In genomic region chr6:32970413-32971244, GRCh38 we compare ENCODE assay signal across 8 cellular contexts. TPM values are rescaled to one million over a fixed set of nuclear protein-coding genes. Genes with fewer than 3 reads are reported as not detected.
DNase-seq lines count a peak whose midpoint lies in the region; ATAC-seq and TF ChIP-seq lines count a peak whose summit lies in the region.

No MANE protein-coding gene starts in this region.

- H3K4me3 ChIP-seq in OCI-LY7 (ENCODE audit: low read depth, low read length, poor library complexity, severe bottlenecking) = peak overlapping the region; percentile 93
- H3K4me3 ChIP-seq in esophagus muscularis mucosa = peak overlapping the region; percentile 59 to 87 (median 76)
- H3K4me3 ChIP-seq in muscle layer of duodenum (ENCODE audit: low read depth in 1 of 2, low read length in 2 of 2) = peak overlapping the region; percentile 92 to 93

- H3K9me3 ChIP-seq in OCI-LY7 (ENCODE audit: low read length) (no peaks in the 10 kb centered on the region), esophagus muscularis mucosa (no peaks in the 10 kb centered on the region), muscle layer of duodenum (ENCODE audit: control insufficient read depth in 1 of 2, low read length in 2 of 2) (no peaks in the 10 kb centered on the region)

- H3K4me1 ChIP-seq in OCI-LY7 (ENCODE audit: insufficient read depth, low read length, poor library complexity, severe bottlenecking) = peaks cover 27% of the 10 kb centered on the region
- peaks cover 28 to 39% (median 37%) of the 10 kb centered on the region in 4 donors for H3K4me1 ChIP-seq in esophagus muscularis mucosa
- peaks cover 13 to 22% of the 10 kb centered on the region in 2 donors for H3K4me1 ChIP-seq in muscle layer of duodenum (ENCODE audit: control insufficient read depth in 1 of 2, insufficient read depth in 2 of 2, low read length in 2 of 2)

- H3K4me3 Mint-ChIP-seq in CD14-positive monocyte = peak overlapping the region; percentile 98 to 100

- peaks cover 0 to 9% (median 0%) of the 10 kb centered on the region in 7 donors for H3K9me3 Mint-ChIP-seq in CD14-positive monocyte

- H3K36me3 ChIP-seq in OCI-LY7 (ENCODE audit: insufficient read depth, low read length) (peaks cover 52% of the 10 kb centered on the region), esophagus muscularis mucosa (peaks cover 9 to 35% (median 25%) of the 10 kb centered on the region in 4 donors), muscle layer of duodenum (ENCODE audit: control insufficient read depth in 1 of 2, insufficient read depth in 2 of 2, low read length in 2 of 2) (peaks cover 13 to 51% of the 10 kb centered on the region in 2 donors)

- H3K4me2 ChIP-seq in OCI-LY7 (ENCODE audit: low read length) = peak overlapping the region; percentile 98

- H4K20me1 ChIP-seq in OCI-LY7 (ENCODE audit: insufficient read depth, low read length) = peaks cover 34% of the 10 kb centered on the region

- peak overlapping the region; percentile 99 for H3K27ac ChIP-seq in OCI-LY7 (ENCODE audit: low read depth, low read length, poor library complexity, severe bottlenecking)
- H3K27ac ChIP-seq in esophagus muscularis mucosa (replicated peaks in 1 of 4) = peak overlapping the region; percentile 97 to 100 (median 99)
- peak overlapping the region; percentile 100 for H3K27ac ChIP-seq in muscle layer of duodenum (ENCODE audit: low read length)

- DNase-seq in CD14-positive monocyte (ENCODE audit: low spot score) (peak; percentile 83), HS-27A (ENCODE audit: low read depth) (peak; percentile 79), OCI-LY7 (ENCODE audit: low spot score) (peak; percentile 87), esophagus muscularis mucosa (ENCODE audit: extremely low spot score) (peak; percentile 97)
- DNase-seq in activated T-cell treated with anti-CD3 and anti-CD28 coated beads, Interleukin-2, amount 50 U/mL, for 48 hours = peak; percentile 90 to 91
- peak; percentile 70 to 75 for DNase-seq in stimulated activated CD8-positive, alpha-beta memory T cell treated with anti-CD3 and anti-CD28 coated beads, Interleukin-7, amount 100 ng/mL, for 4 hours (ENCODE audit: low read depth in 2 of 2)

- peaks cover 47% of the 10 kb centered on the region for H3K4me1 Mint-ChIP-seq in CD14-positive monocyte

- no peak for TF ChIP-seq EP300 in esophagus muscularis mucosa (IDR thresholded peaks at IDR 0.05)

- POLR2A ChIA-PET in OCI-LY7 (lab: Charles Lee) = interaction anchor here (0.8 to 7.8 kb wide), 16 partner anchors 10 to 1138 kb away, joined by 3 to 203 read pairs (median 10); partner anchors contain the start of genes HLA-DMA and HLA-DMB

- no peak for TF ChIP-seq POLR2A in esophagus muscularis mucosa (IDR thresholded peaks at IDR 0.05; ENCODE audit: low read depth)

- no TSS peak for BruUV-seq in OCI-LY7 (replicated peaks; lab: Mats Ljungman, UMichigan)

- CTCF ChIA-PET in OCI-LY7 (lab: Charles Lee; ENCODE audit: unreplicated experiment) = interaction anchor here (0.6 to 2.4 kb wide), 7 partner anchors 9 to 37 kb away, joined by 3 to 23 read pairs (median 4); partner anchors contain the start of gene HLA-DMA

- H3K27me3 ChIP-seq in esophagus muscularis mucosa = no peaks in the 10 kb centered on the region
- H3K27me3 ChIP-seq in muscle layer of duodenum (ENCODE audit: low read depth, low read length) = no peaks in the 10 kb centered on the region

- peaks cover 0 to 10% (median 2%) of the 10 kb centered on the region in 3 donors for H3K27me3 Mint-ChIP-seq in CD14-positive monocyte (ENCODE audit: low read depth in 3 of 3)

- 0% methylated on average over 23 of the region's 43 CpGs for WGBS in esophagus muscularis mucosa

- H3K79me2 ChIP-seq in OCI-LY7 (ENCODE audit: insufficient read depth, low read depth, low read length) = peaks cover 80% of the 10 kb centered on the region

- ATAC-seq in HG02610 (IDR thresholded peaks at IDR 0.05; ENCODE audit: unreplicated experiment) = no peak

- H3K9me2 ChIP-seq in OCI-LY7 (ENCODE audit: insufficient read depth, low read length) = no peaks in the 10 kb centered on the region

- no peak overlapping the region for H2AFZ ChIP-seq in OCI-LY7 (ENCODE audit: low read length)

- intact Hi-C loops in CD14-positive monocyte (cut with micrococcal nuclease) = loop anchor here (1.0 to 5.0 kb wide), 4 partner anchors 15 to 128 kb away; partner anchors contain the start of gene PSMB8 (in 1 of the 2)
- intact Hi-C loops in OCI-LY7 (cut with micrococcal nuclease; ENCODE audit: unreplicated experiment) = loop anchor here (5.0 kb wide), 1 partner anchor 128 kb away; the partner anchor contains the start of gene PSMB8
- intact Hi-C loops in esophagus muscularis mucosa (cut with DNase I) = no loop called here

- H3K36me3 Mint-ChIP-seq in CD14-positive monocyte = peaks cover 27 to 36% of the 10 kb centered on the region in 2 donors

- H3K27ac Mint-ChIP-seq in CD14-positive monocyte = peak overlapping the region; percentile 98 to 100 (median 99)

- TF ChIP-seq CTCF in CD14-positive monocyte (IDR thresholded peaks at IDR 0.05) (no peak), OCI-LY7 (conservative IDR thresholded peaks at IDR 0.05; ENCODE audit: low read length) (no peak), esophagus muscularis mucosa (IDR thresholded peaks at IDR 0.05) (no peak)

RNA-seq across cellular contexts. Expression of gene BRD2, which starts 2.2 kb away (rescaled TPM):
- polyA plus RNA-seq in CD14-positive monocyte = 10 to 100 TPM in 1 of 2 donors, 1 to 10 TPM in 1; 9.6 to 21.7 TPM
- 236 and 237 TPM in 2 replicates for total RNA-seq in OCI-LY7 (2014; rRNA removed; shearing (Covaris generic))
- total RNA-seq in OCI-LY7 (2022) = 326 and 361 TPM in 2 replicates
- 100 to 1,000 TPM; 107 to 148 (median 118) TPM for total RNA-seq in esophagus muscularis mucosa

RNA-seq across cellular contexts. Expression of gene HLA-DMA, which starts 17.7 kb away (rescaled TPM):
- polyA plus RNA-seq in CD14-positive monocyte = 100 to 1,000 TPM; 434 to 526 TPM
- total RNA-seq in OCI-LY7 (2014; rRNA removed; shearing (Covaris generic)) = 175 and 207 TPM in 2 replicates
- total RNA-seq in OCI-LY7 (2022) = 140 TPM in 2 replicates
- 10 to 100 TPM; 17.2 to 26.0 (median 21.6) TPM for total RNA-seq in esophagus muscularis mucosa

RNA-seq across cellular contexts. Expression of gene HLA-DMB, which starts 29.8 kb away (rescaled TPM):
- polyA plus RNA-seq in CD14-positive monocyte = 100 to 1,000 TPM; 726 to 924 TPM
- total RNA-seq in OCI-LY7 (2014; rRNA removed; shearing (Covaris generic)) = 85.1 and 98.0 TPM in 2 replicates
- 77.0 and 78.5 TPM in 2 replicates for total RNA-seq in OCI-LY7 (2022)
- total RNA-seq in esophagus muscularis mucosa = 10 to 100 TPM in 2 of 4 donors, 1 to 10 TPM in 2; 8.0 to 17.2 (median 11.0) TPM

RNA-seq across cellular contexts. Expression of gene HLA-DOA, which starts 38.8 kb away (rescaled TPM):
- 1 to 10 TPM; 2.8 to 9.1 TPM for polyA plus RNA-seq in CD14-positive monocyte
- 60.3 and 78.3 TPM in 2 replicates for total RNA-seq in OCI-LY7 (2014; rRNA removed; shearing (Covaris generic))
- total RNA-seq in OCI-LY7 (2022) (55.0 and 65.4 TPM in 2 replicates), esophagus muscularis mucosa (10 to 100 TPM in 2 of 4 donors, 1 to 10 TPM in 2; 3.8 to 11.5 (median 8.3) TPM)

Comparison
In these comparisons a context has a peak if more than half of its experiments do, and no peak if none do; other contexts are left out.
1. RNA of gene HLA-DMA, which starts 17.7 kb away (total RNA-seq): 140 to 207 TPM in OCI-LY7; 17.2 to 26.0 TPM in esophagus muscularis mucosa; every median in the first group is over 4 times any median in the second.
2. RNA of gene HLA-DMB, which starts 29.8 kb away (total RNA-seq): 77.0 to 98.0 TPM in OCI-LY7; 8.0 to 17.2 TPM in esophagus muscularis mucosa; every median in the first group is over 4 times any median in the second.
3. Peak in every context shown above with its lines, with median percentiles within 50 percentile points of each other: DNase-seq, H3K27ac ChIP-seq and H3K4me3 ChIP-seq.